ENCODE assay signal across 26 cellular contexts in genomic region chr1:77188770-77189169, GRCh38.
"Had no signal": no experiment of that assay in that cellular context is flagged by ENCODE, and none has a peak within 500 bp of the region (broad histone marks: within the 10 kb centered on the region; RNA-seq: fewer than 3 reads in every experiment).

No MANE protein-coding gene starts in this region.

- H3K27ac ChIP-seq: right lobe of liver, skin epidermis, tibial artery had no signal

- H3K36me3 ChIP-seq: right lobe of liver had no signal

- H3K9me3 ChIP-seq: right lobe of liver, tibial artery had no signal

- H3K27me3 ChIP-seq: right lobe of liver, tibial artery had no signal

- FAIRE-seq: keratinocyte had no signal

- H3K4me3 Mint-ChIP-seq: activated B cell treated with CpG ODN at 0.5 μM for 24 hours; activated CD4-positive, alpha-beta T cell treated with anti-CD3 and anti-CD28 coated beads for 36 hours; activated T-cell treated with anti-CD3 and anti-CD28 coated beads, Interleukin-2, amount 50 U/mL, for 24 hours; brain; effector memory CD8-positive, alpha-beta T cell; neural crest cell; stimulated activated effector memory CD8-positive, alpha-beta T cell treated with anti-CD3 and anti-CD28 coated beads, Interleukin-12 subunit alpha, Interleukin-12 subunit beta, amount 100 ng/mL, for 72 hours; stimulated activated naive CD8-positive, alpha-beta T cell treated with anti-CD3 and anti-CD28 coated beads, Interleukin-15, amount 100 ng/mL, for 72 hours had no signal

- H3K4me3 ChIP-seq: mucosa of descending colon, right lobe of liver, skin epidermis, tibial artery had no signal

- H3K4me1 Mint-ChIP-seq: brain, neural crest cell had no signal

- H3K4me1 ChIP-seq: right lobe of liver, tibial artery had no signal

- H3K27ac Mint-ChIP-seq: activated B cell treated with CpG ODN at 0.5 μM for 24 hours; activated CD4-positive, alpha-beta T cell treated with anti-CD3 and anti-CD28 coated beads for 36 hours; activated T-cell treated with anti-CD3 and anti-CD28 coated beads, Interleukin-2, amount 50 U/mL, for 24 hours; activated T-helper 2 cell treated with anti-CD3 and anti-CD28 coated beads, Interferon-gamma antibody, Interleukin-2, Interleukin-4, amounts not matched to agents 10 μg/mL and 5 μg/mL and 100 μg/mL, durations not matched to agents 14 hours and 24 hours and 36 hours; brain; effector memory CD8-positive, alpha-beta T cell; stimulated activated effector memory CD8-positive, alpha-beta T cell treated with anti-CD3 and anti-CD28 coated beads, Interleukin-12 subunit alpha, Interleukin-12 subunit beta, amount 100 ng/mL, for 72 hours; stimulated activated naive CD8-positive, alpha-beta T cell treated with anti-CD3 and anti-CD28 coated beads, Interleukin-15, amount 100 ng/mL, for 72 hours had no signal

- DNase-seq: activated B cell treated with CpG ODN at 0.5 μM for 24 hours; activated CD4-positive, alpha-beta T cell treated with anti-CD3 and anti-CD28 coated beads for 36 hours; activated CD4-positive, alpha-beta T cell treated with anti-CD3 and anti-CD28 coated beads, Interleukin-2, amount 50 U/mL, for 4 hours; activated CD8-positive, alpha-beta memory T cell treated with anti-CD3 and anti-CD28 coated beads for 24 hours; activated CD8-positive, alpha-beta memory T cell treated with anti-CD3 and anti-CD28 coated beads, Interleukin-2, amount 50 U/mL, for 4 hours; activated naive CD4-positive, alpha-beta T cell; activated T-cell treated with anti-CD3 and anti-CD28 coated beads, Interleukin-2, amount 50 U/mL, for 24 hours; aorta; caudate nucleus; effector memory CD8-positive, alpha-beta T cell; foreskin fibroblast; left colon; mesendoderm; mucosa of descending colon; posterior cingulate gyrus; right lobe of liver; stimulated activated CD4-positive, alpha-beta T cell treated with anti-CD3 and anti-CD28 coated beads, Interleukin-2, amount 100 ng/mL, for 24 hours; stimulated activated naive CD8-positive, alpha-beta T cell treated with anti-CD3 and anti-CD28 coated beads, Interleukin-15, amount 100 ng/mL, for 72 hours; T-helper 9 cell; tibial artery had no signal

- H3K9me3 Mint-ChIP-seq: effector memory CD8-positive, alpha-beta T cell; stimulated activated effector memory CD8-positive, alpha-beta T cell treated with anti-CD3 and anti-CD28 coated beads, Interleukin-12 subunit alpha, Interleukin-12 subunit beta, amount 100 ng/mL, for 72 hours had no signal

- ATAC-seq: activated CD4-positive, alpha-beta T cell treated with anti-CD3 and anti-CD28 coated beads for 36 hours; effector memory CD8-positive, alpha-beta T cell; left colon; mucosa of descending colon; right lobe of liver; stimulated activated effector memory CD8-positive, alpha-beta T cell treated with anti-CD3 and anti-CD28 coated beads, Interleukin-12 subunit alpha, Interleukin-12 subunit beta, amount 100 ng/mL, for 72 hours; stimulated activated naive CD8-positive, alpha-beta T cell treated with anti-CD3 and anti-CD28 coated beads, Interleukin-15, amount 100 ng/mL, for 72 hours had no signal

- H3K27me3 Mint-ChIP-seq: activated B cell treated with CpG ODN at 0.5 μM for 24 hours; activated CD4-positive, alpha-beta T cell treated with anti-CD3 and anti-CD28 coated beads for 36 hours; activated T-cell treated with anti-CD3 and anti-CD28 coated beads, Interleukin-2, amount 50 U/mL, for 24 hours; brain; effector memory CD8-positive, alpha-beta T cell; stimulated activated naive CD8-positive, alpha-beta T cell treated with anti-CD3 and anti-CD28 coated beads, Interleukin-15, amount 100 ng/mL, for 72 hours had no signal
